ENCODE assay signal across 20 cellular contexts in the genomic region with DNA sequence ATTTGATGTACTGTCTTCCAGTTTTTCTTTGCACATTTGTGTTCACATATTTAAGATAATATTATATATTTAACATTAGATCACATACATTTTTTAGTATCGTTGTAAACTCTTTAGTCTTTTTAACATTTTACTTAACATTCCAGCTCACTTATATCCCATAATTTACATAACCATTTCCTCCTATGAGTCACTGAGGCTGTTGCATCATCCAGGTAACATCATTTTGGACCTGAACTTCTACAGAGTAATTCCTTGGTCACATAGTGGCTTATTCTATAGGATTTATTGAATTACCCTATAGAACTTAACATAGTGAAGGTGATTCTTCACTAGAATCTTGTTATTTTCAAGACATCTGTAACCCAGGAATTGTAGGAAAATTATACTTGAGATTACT.
DNase-seq lines count a peak whose midpoint lies in the region; ATAC-seq, FAIRE-seq and TF ChIP-seq lines count a peak whose summit lies in the region.
"Had no signal": no experiment of that assay in that cellular context is flagged by ENCODE, and none has a peak within 500 bp of the region (broad histone marks: within the 10 kb centered on the region; RNA-seq: fewer than 3 reads in every experiment).

No MANE protein-coding gene starts in this region.

- H3K79me2 ChIP-seq in HepG2 (ENCODE audit: insufficient read depth, low read length) (no peaks in the 10 kb centered on the region), PC-3 (ENCODE audit: low read length) (no peaks in the 10 kb centered on the region)

- H3K27me3 ChIP-seq in HepG2 (ENCODE audit: control insufficient read depth in 1 of 2, insufficient read depth in 2 of 2, low read length in 2 of 2) (no peaks in the 10 kb centered on the region), right lobe of liver (no peaks in the 10 kb centered on the region), PC-3 (ENCODE audit: low read length) (peaks cover 13% of the 10 kb centered on the region), foreskin keratinocyte (no peaks in the 10 kb centered on the region)
- H3K27me3 ChIP-seq: BLaER1, SJSA1 had no signal

- no peak overlapping the region for H3K27ac ChIP-seq in HepG2 (ENCODE audit: extremely low read length, insufficient read depth, low read length)
- H3K27ac ChIP-seq in right lobe of liver = no peak overlapping the region
- H3K27ac ChIP-seq in PC-3 (ENCODE audit: low read length) = no peak overlapping the region
- no peak overlapping the region for H3K27ac ChIP-seq in foreskin keratinocyte
- H3K27ac ChIP-seq in kidney (ENCODE audit: low read depth in 2 of 2, low read length in 2 of 2) = no peak overlapping the region
- H3K27ac ChIP-seq: BLaER1, HL-60, SJSA1 had no signal

- TF ChIP-seq CTCF in HepG2 (CRISPR knock-in tag; IDR thresholded peaks at IDR 0.05) = no peak
- TF ChIP-seq CTCF in right lobe of liver (IDR thresholded peaks at IDR 0.05) = no peak
- no peak for TF ChIP-seq CTCF in PC-3 (conservative IDR thresholded peaks at IDR 0.05; ENCODE audit: low read depth, low read length)
- TF ChIP-seq CTCF in foreskin keratinocyte (conservative IDR thresholded peaks at IDR 0.05) = no peak
- TF ChIP-seq CTCF in kidney (IDR thresholded peaks at IDR 0.05; ENCODE audit: borderline replicate concordance, extremely low read depth, insufficient read depth) = no peak

- TF ChIP-seq EP300 in HepG2 (IDR thresholded peaks at IDR 0.05; ENCODE audit: low read depth in 2 of 2, low read length in 2 of 2) (no peak), HepG2 (CRISPR knock-in tag; IDR thresholded peaks at IDR 0.05; ENCODE audit: borderline replicate concordance) (no peak)

- no TSS peak for BruUV-seq in HepG2 (replicated peaks; lab: Mats Ljungman, UMichigan)
- no TSS peak for BruUV-seq in PC-3 (replicated peaks; lab: Mats Ljungman, UMichigan)

- no peak for TF ChIP-seq POLR2A in HepG2 (IDR thresholded peaks at IDR 0.05; ENCODE audit: insufficient read depth in 1 of 2, low read depth in 2 of 2, low read length in 2 of 2)
- TF ChIP-seq POLR2A in right lobe of liver (IDR thresholded peaks at IDR 0.05) = no peak

- no peaks in the 10 kb centered on the region for H3F3A ChIP-seq in PC-3 (ENCODE audit: low read length, unreplicated experiment)

- in situ Hi-C loops in HepG2 (cut with HindIII; ENCODE audit: extremely low pct_ligation_motif_present, low pct_unique_long_range_greater_than_20kb) = no loop called here

- POLR2A ChIA-PET in HepG2 (lab: Yijun Ruan, JAX) (no interaction called here), PC-3 (lab: Charles Lee; ENCODE audit: unreplicated experiment) (no interaction called here)

- H3K4me2 ChIP-seq in HepG2 (ENCODE audit: low read depth, low read length) (no peak overlapping the region), PC-3 (ENCODE audit: low read length) (no peak overlapping the region)
- H3K4me2 ChIP-seq: BLaER1 had no signal

- intact Hi-C loops in HepG2 (cut with micrococcal nuclease; ENCODE audit: unreplicated experiment) = no loop called here
- intact Hi-C loops in right lobe of liver (cut with DNase I) = no loop called here
- intact Hi-C loops in PC-3 (cut with micrococcal nuclease) = no loop called here
- intact Hi-C loops in left colon (cut with DNase I, micrococcal nuclease) = no loop called here
- intact Hi-C loops in kidney (cut with DNase I) = no loop called here

- no peaks in the 10 kb centered on the region for H3K4me1 ChIP-seq in HepG2 (ENCODE audit: insufficient read depth, low read length)
- no peaks in the 10 kb centered on the region for H3K4me1 ChIP-seq in right lobe of liver
- no peaks in the 10 kb centered on the region for H3K4me1 ChIP-seq in PC-3 (ENCODE audit: insufficient read depth, low read length)
- H3K4me1 ChIP-seq in foreskin keratinocyte = no peaks in the 10 kb centered on the region
- H3K4me1 ChIP-seq in kidney (ENCODE audit: control insufficient read depth in 1 of 2, insufficient read depth in 1 of 2, low read depth in 1 of 2, low read length in 2 of 2) = no peaks in the 10 kb centered on the region
- H3K4me1 ChIP-seq: BLaER1, HAP-1, SJSA1 had no signal

- H4K20me1 ChIP-seq in HepG2 (ENCODE audit: insufficient read depth, low read length) (no peaks in the 10 kb centered on the region), PC-3 (ENCODE audit: low read length) (no peaks in the 10 kb centered on the region)
- H4K20me1 ChIP-seq: BLaER1 had no signal

- H3K9me3 ChIP-seq in HepG2 (ENCODE audit: low read length) (no peaks in the 10 kb centered on the region), right lobe of liver (no peaks in the 10 kb centered on the region), PC-3 (ENCODE audit: low read length) (no peaks in the 10 kb centered on the region), kidney (ENCODE audit: control insufficient read depth in 1 of 2, low read length in 2 of 2) (no peaks in the 10 kb centered on the region)
- H3K9me3 ChIP-seq: BLaER1, HAP-1, SJSA1 had no signal

- 26% methylated on average over 1 of the region's 1 CpG for WGBS in HepG2 (ENCODE audit: low lambda C conversion rate)
- 62% methylated on average over 1 of the region's 1 CpG for WGBS in right lobe of liver (ENCODE audit: insufficient coverage, low coverage, low lambda C conversion rate, missing lambda C conversion rate)

- no peak for ATAC-seq in HepG2
- no peak for ATAC-seq in right lobe of liver
- ATAC-seq in PC-3 = no peak
- ATAC-seq in foreskin keratinocyte = peak; percentile 79
- ATAC-seq in left colon = no peak
- ATAC-seq in GM21786 (IDR thresholded peaks at IDR 0.05; ENCODE audit: unreplicated experiment) = no peak

- no peaks in the 10 kb centered on the region for H3K9me2 ChIP-seq in PC-3 (replicated peaks; ENCODE audit: low read length)

- TF ChIP-seq RAD21 in HepG2 (CRISPR knock-in tag; IDR thresholded peaks at IDR 0.05) = no peak

- no peak overlapping the region for H2AFZ ChIP-seq in HepG2 (ENCODE audit: low read length)
- no peak overlapping the region for H2AFZ ChIP-seq in PC-3 (ENCODE audit: low read length)

- DNase-seq in HepG2 (ENCODE audit: low spot score) (no peak), right lobe of liver (no peak), PC-3 (peak; percentile 31), foreskin keratinocyte (peak; percentile 32 to 65), left colon (no peak), T-helper 1 cell (no peak), kidney (no peak)
- DNase-seq: CD8-positive, alpha-beta memory T cell; KG1; MM.1S; NCI-H187; NCI-H345; NCI-H526 had no signal

- H3K9ac ChIP-seq in HepG2 (ENCODE audit: insufficient read depth, low read depth, low read length) = no peak overlapping the region
- H3K9ac ChIP-seq in PC-3 (ENCODE audit: low read length) = no peak overlapping the region
- H3K9ac ChIP-seq in kidney (ENCODE audit: low read length in 2 of 2) = no peak overlapping the region
- H3K9ac ChIP-seq: BLaER1 had no signal

- H3K4me3 ChIP-seq in HepG2 (replicated peaks in 1 of 3; ENCODE audit: insufficient read depth in 1 of 3, low read depth in 2 of 3, low read length in 3 of 3) (no peak overlapping the region), right lobe of liver (no peak overlapping the region), PC-3 (ENCODE audit: low read length) (no peak overlapping the region), kidney (ENCODE audit: low read length in 2 of 2) (no peak overlapping the region)
- H3K4me3 ChIP-seq: BLaER1, HAP-1, SJSA1 had no signal

- CTCF ChIA-PET in HepG2 (lab: Yijun Ruan, JAX; ENCODE audit: low intra/inter-chr PET ratio, low total read pairs) = no interaction called here
- CTCF ChIA-PET in PC-3 (lab: Charles Lee) = no interaction called here

- no peak for FAIRE-seq in HepG2 (lab: Jason Lieb, UNC)
- FAIRE-seq in kidney (lab: Jason Lieb, UNC) = no peak
- FAIRE-seq: A204.1, GM19239 had no signal

- H3K36me3 ChIP-seq in HepG2 (replicated peaks in 1 of 2; ENCODE audit: control insufficient read depth in 1 of 2, insufficient read depth in 2 of 2, low read length in 2 of 2) = no peaks in the 10 kb centered on the region
- H3K36me3 ChIP-seq in right lobe of liver = no peaks in the 10 kb centered on the region
- no peaks in the 10 kb centered on the region for H3K36me3 ChIP-seq in PC-3 (ENCODE audit: low read depth, low read length)
- no peaks in the 10 kb centered on the region for H3K36me3 ChIP-seq in kidney (ENCODE audit: control insufficient read depth in 1 of 2, insufficient read depth in 2 of 2, low read length in 2 of 2)
- H3K36me3 ChIP-seq: BLaER1, HAP-1, SJSA1 had no signal

TF ChIP-seq in HepG2, 621 proteins besides CTCF, POLR2A, EP300 and RAD21:
- TF ChIP-seq, protein P1, sequence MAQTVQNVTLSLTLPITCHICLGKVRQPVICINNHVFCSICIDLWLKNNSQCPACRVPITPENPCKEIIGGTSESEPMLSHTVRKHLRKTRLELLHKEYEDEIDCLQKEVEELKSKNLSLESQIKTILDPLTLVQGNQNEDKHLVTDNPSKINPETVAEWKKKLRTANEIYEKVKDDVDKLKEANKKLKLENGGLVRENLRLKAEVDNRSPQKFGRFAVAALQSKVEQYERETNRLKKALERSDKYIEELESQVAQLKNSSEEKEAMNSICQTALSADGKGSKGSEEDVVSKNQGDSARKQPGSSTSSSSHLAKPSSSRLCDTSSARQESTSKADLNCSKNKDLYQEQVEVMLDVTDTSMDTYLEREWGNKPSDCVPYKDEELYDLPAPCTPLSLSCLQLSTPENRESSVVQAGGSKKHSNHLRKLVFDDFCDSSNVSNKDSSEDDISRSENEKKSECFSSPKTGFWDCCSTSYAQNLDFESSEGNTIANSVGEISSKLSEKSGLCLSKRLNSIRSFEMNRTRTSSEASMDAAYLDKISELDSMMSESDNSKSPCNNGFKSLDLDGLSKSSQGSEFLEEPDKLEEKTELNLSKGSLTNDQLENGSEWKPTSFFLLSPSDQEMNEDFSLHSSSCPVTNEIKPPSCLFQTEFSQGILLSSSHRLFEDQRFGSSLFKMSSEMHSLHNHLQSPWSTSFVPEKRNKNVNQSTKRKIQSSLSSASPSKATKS (CRISPR knock-in tag; IDR thresholded peaks at IDR 0.05) = no peak
- TF ChIP-seq ATF1 (CRISPR knock-in tag; IDR thresholded peaks at IDR 0.05) (no peak), ATF7 (IDR thresholded peaks at IDR 0.05) (0 out of 2 replicates have a peak, but pooled peaks have one; percentile 4), ATF7 (CRISPR knock-in tag; IDR thresholded peaks at IDR 0.05) (no peak), ZNF256 (CRISPR knock-in tag; conservative IDR thresholded peaks at IDR 0.05) (no peak), ZNF180 (CRISPR knock-in tag; IDR thresholded peaks at IDR 0.05; ENCODE audit: borderline replicate concordance, low read depth) (no peak), ZNF501 (CRISPR knock-in tag; IDR thresholded peaks at IDR 0.05) (no peak)
- TF ChIP-seq, protein P2, sequence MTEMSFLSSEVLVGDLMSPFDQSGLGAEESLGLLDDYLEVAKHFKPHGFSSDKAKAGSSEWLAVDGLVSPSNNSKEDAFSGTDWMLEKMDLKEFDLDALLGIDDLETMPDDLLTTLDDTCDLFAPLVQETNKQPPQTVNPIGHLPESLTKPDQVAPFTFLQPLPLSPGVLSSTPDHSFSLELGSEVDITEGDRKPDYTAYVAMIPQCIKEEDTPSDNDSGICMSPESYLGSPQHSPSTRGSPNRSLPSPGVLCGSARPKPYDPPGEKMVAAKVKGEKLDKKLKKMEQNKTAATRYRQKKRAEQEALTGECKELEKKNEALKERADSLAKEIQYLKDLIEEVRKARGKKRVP (CRISPR knock-in tag; IDR thresholded peaks at IDR 0.05) = 0 out of 4 replicates have a peak, but pooled peaks of 1 of the 2 experiments have one; percentile 35

Comparison
In these comparisons a context has a peak if more than half of its experiments do, and no peak if none do; other contexts are left out.
1. DNase-seq: peak in PC-3 (single experiment) and foreskin keratinocyte (2 of 2); none in HepG2 (single experiment), right lobe of liver (0 of 3), left colon (0 of 2), T-helper 1 cell (0 of 5) and kidney (single experiment).